In genomic region chr11:66607126-66607834, GRCh38 we compare ENCODE assay signal across 9 cellular contexts. TPM values are rescaled to one million over a fixed set of nuclear protein-coding genes. Genes with fewer than 3 reads are reported as not detected.
DNase-seq lines count a peak whose midpoint lies in the region; ATAC-seq and TF ChIP-seq lines count a peak whose summit lies in the region.
"Had no signal": no experiment of that assay in that cellular context is flagged by ENCODE, and none has a peak within 500 bp of the region (broad histone marks: within the 10 kb centered on the region; RNA-seq: fewer than 3 reads in every experiment).

No MANE protein-coding gene starts in this region.

- no peaks in the 10 kb centered on the region for H3K27me3 ChIP-seq in testis
- H3K27me3 ChIP-seq in effector memory CD4-positive, alpha-beta T cell (replicated peaks; ENCODE audit: control insufficient read depth, insufficient read depth, low read length, poor library complexity, severe bottlenecking): no peaks in the 10 kb centered on the region

- TF ChIP-seq POLR2A in testis (IDR thresholded peaks at IDR 0.05): no peak

- H3K4me1 ChIP-seq in testis: peaks cover 44% of the 10 kb centered on the region
- no peaks in the 10 kb centered on the region for H3K4me1 ChIP-seq in effector memory CD4-positive, alpha-beta T cell (ENCODE audit: control insufficient read depth, insufficient read depth, low read length, poor library complexity, severe bottlenecking)

- H3K27ac ChIP-seq in testis: peak overlapping the region; percentile 55 to 61
- H3K27ac ChIP-seq in effector memory CD4-positive, alpha-beta T cell (ENCODE audit: insufficient read depth, low read length, poor library complexity, severe bottlenecking): no peak overlapping the region

- H3K9me3 ChIP-seq in testis: no peaks in the 10 kb centered on the region
- H3K9me3 ChIP-seq in effector memory CD4-positive, alpha-beta T cell (ENCODE audit: control insufficient read depth, low read length): no peaks in the 10 kb centered on the region

- peak overlapping the region; percentile 90 for H3K27ac Mint-ChIP-seq in MCF 10A (ENCODE audit: low read depth, unreplicated experiment)

- POLR2A ChIA-PET in MCF 10A (lab: Yijun Ruan, JAX): interaction anchor here (0.6 to 3.7 kb wide), 11 partner anchors 10 to 413 kb away, joined by 3 to 48 read pairs (median 4); partner anchors contain the start of genes ACTN3, RBM14, RBM4 and RBM4B

- H3K36me3 ChIP-seq in testis (ENCODE audit: low read depth, missing control alignments): no peaks in the 10 kb centered on the region
- peaks cover 6% of the 10 kb centered on the region for H3K36me3 ChIP-seq in effector memory CD4-positive, alpha-beta T cell (ENCODE audit: control insufficient read depth, insufficient read depth, low read length)

- no peak overlapping the region for H3K4me3 ChIP-seq in testis
- H3K4me3 ChIP-seq in effector memory CD4-positive, alpha-beta T cell (ENCODE audit: insufficient read depth, low read depth, low read length, poor library complexity, severe bottlenecking): no peak overlapping the region

- intact Hi-C loops in MCF 10A (cut with micrococcal nuclease) (no loop called here), testis (cut with DNase I; ENCODE audit: low total_unique reads) (no loop called here)

- no peak for TF ChIP-seq CTCF in MCF 10A (IDR thresholded peaks at IDR 0.05; ENCODE audit: unreplicated experiment)
- TF ChIP-seq CTCF in testis (IDR thresholded peaks at IDR 0.05): no peak

- DNase-seq in HuH-7 (ENCODE audit: low spot score): peak; percentile 84
- DNase-seq in MCF 10A (ENCODE audit: unreplicated experiment): peak; percentile 97
- peak; percentile 99 for DNase-seq in left lobe of liver (ENCODE audit: low spot score)
- peak; percentile 92 for DNase-seq in testis
- DNase-seq in effector memory CD4-positive, alpha-beta T cell: no peak
- DNase-seq in NCI-H748 treated with DMSO at 0.1 percent for 48 hours (lab: John Stamatoyannopoulos, UW): no peak
- no peak for DNase-seq in NCI-H526 (lab: John Stamatoyannopoulos, UW)

- H3K4me3 Mint-ChIP-seq in MCF 10A (ENCODE audit: unreplicated experiment): peak overlapping the region; percentile 48

- peaks cover 18% of the 10 kb centered on the region for H3K4me1 Mint-ChIP-seq in MCF 10A (ENCODE audit: insufficient read depth, unreplicated experiment)

- CTCF ChIA-PET in MCF 10A (lab: Yijun Ruan, JAX): interaction anchor here (0.6 to 1.1 kb wide), 4 partner anchors 13 to 221 kb away, joined by 3 to 5 read pairs (median 3); no protein-coding TSS in a partner anchor

- no TSS peak for BruUV-seq in MCF 10A (replicated peaks; lab: Mats Ljungman, UMichigan)

- peaks cover 23% of the 10 kb centered on the region for H3K36me3 Mint-ChIP-seq in MCF 10A (ENCODE audit: insufficient read depth, unreplicated experiment)

- H3K9me3 Mint-ChIP-seq in MCF 10A (ENCODE audit: unreplicated experiment): no peaks in the 10 kb centered on the region

- WGBS in testis, 2 donors: 33 to 40% methylated on average over 8 of the region's 8 CpGs

- ATAC-seq in left lobe of liver: peak; percentile 81
- no peak for ATAC-seq in GM21515 (IDR thresholded peaks at IDR 0.05; ENCODE audit: unreplicated experiment)

- H3K27me3 Mint-ChIP-seq in MCF 10A (ENCODE audit: insufficient read depth, unreplicated experiment): no peaks in the 10 kb centered on the region

RNA-seq across cellular contexts. Expression of gene RBM14, which starts 9.2 kb away (rescaled TPM):
- 78.1 and 88.3 TPM in 2 replicates for total RNA-seq in MCF 10A (2022)
- total RNA-seq in left lobe of liver: 31.5 TPM
- total RNA-seq in testis: 100 to 1,000 TPM; 146 to 149 TPM
- 85.2 TPM for polyA plus RNA-seq in testis (ENCODE audit: insufficient read depth, low read depth, low replicate concordance)

RNA-seq across cellular contexts. Expression of gene CCS, which starts 14.3 kb away (rescaled TPM):
- total RNA-seq in MCF 10A (2022) (25.8 and 34.4 TPM in 2 replicates), left lobe of liver (68.5 TPM), testis (10 to 100 TPM; 70.7 to 83.2 TPM)
- 67.5 TPM for polyA plus RNA-seq in testis (ENCODE audit: insufficient read depth, low read depth, low replicate concordance)

RNA-seq across cellular contexts. Expression of gene CCDC87, which starts 14.4 kb away (rescaled TPM):
- total RNA-seq in MCF 10A (2022): not detected in 2 replicates
- 0.10 TPM for total RNA-seq in left lobe of liver
- 10 to 100 TPM; 14.4 to 26.3 TPM for total RNA-seq in testis
- polyA plus RNA-seq in testis (ENCODE audit: insufficient read depth, low read depth, low replicate concordance): 37.2 TPM
- polyA plus RNA-seq: neural cell had no signal

RNA-seq across cellular contexts. Expression of gene RBM4, which starts 31.2 kb away (rescaled TPM):
- 171 and 172 TPM in 2 replicates for total RNA-seq in MCF 10A (2022)
- 36.3 TPM for total RNA-seq in left lobe of liver
- 100 to 1,000 TPM in 1 of 2 donors, 10 to 100 TPM in 1; 95.2 to 123 TPM for total RNA-seq in testis
- polyA plus RNA-seq in testis (ENCODE audit: insufficient read depth, low read depth, low replicate concordance): 137 TPM

RNA-seq across cellular contexts. Expression of gene CTSF, which starts 38.9 kb away (rescaled TPM):
- total RNA-seq in MCF 10A (2022) (8.6 and 11.8 TPM in 2 replicates), left lobe of liver (45.5 TPM), testis (100 to 1,000 TPM; 125 to 164 TPM)
- polyA plus RNA-seq in testis (ENCODE audit: insufficient read depth, low read depth, low replicate concordance): 242 TPM

Comparison
In these comparisons a context has a peak if more than half of its experiments do, and no peak if none do; other contexts are left out.
1. DNase-seq: peak in HuH-7 (single experiment), MCF 10A (single experiment), left lobe of liver (single experiment) and testis (single experiment); none in effector memory CD4-positive, alpha-beta T cell (0 of 3), NCI-H748 treated with DMSO at 0.1 percent for 48 hours (single experiment) and NCI-H526 (0 of 2).
2. RNA of gene CCDC87, which starts 14.4 kb away (total RNA-seq): 14.4 to 26.3 TPM in testis; 0.10 TPM in left lobe of liver (single experiment) and not detected in MCF 10A; every median in the first group is over 10 times any median in the second.